Comparison of ENCODE assay signal across 8 cellular contexts in the genomic region with DNA sequence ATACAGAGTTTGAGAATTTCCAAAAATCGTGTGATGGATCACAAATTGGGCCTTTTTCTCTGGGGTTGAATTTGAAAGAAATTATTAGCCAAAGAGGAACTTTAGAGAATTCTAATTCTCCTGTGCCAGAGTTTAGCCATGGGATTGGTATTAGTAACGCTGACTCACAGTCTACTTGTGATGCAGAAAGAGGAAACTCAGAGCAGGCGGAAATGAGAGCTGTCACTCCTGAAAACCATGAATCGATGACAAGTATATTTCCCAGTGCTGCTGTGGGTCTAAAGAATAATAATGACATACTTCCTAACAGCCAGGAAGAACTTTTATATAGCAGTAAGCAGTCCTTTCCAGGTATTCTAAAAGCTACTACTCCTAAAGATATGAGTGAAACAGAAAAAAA.
DNase-seq lines count a peak whose midpoint lies in the region; ATAC-seq, FAIRE-seq and TF ChIP-seq lines count a peak whose summit lies in the region.

No MANE protein-coding gene starts in this region.

- FAIRE-seq in urothelium cell line (lab: Jason Lieb, UNC) = no peak
- FAIRE-seq in D721Med (lab: Jason Lieb, UNC) = no peak

- no peak for TF ChIP-seq POLR2A in GM18505 (IDR thresholded peaks at IDR 0.05; ENCODE audit: borderline replicate concordance, extremely low read depth, insufficient read depth, insufficient read length)

- TF ChIP-seq CTCF in fibroblast of villous mesenchyme (IDR thresholded peaks at IDR 0.05; ENCODE audit: insufficient read depth, low read depth, low read length) (no peak), D721Med (IDR thresholded peaks at IDR 0.05; ENCODE audit: insufficient read depth, missing control alignments) (no peak)

- no peak overlapping the region for H3K4me3 ChIP-seq in SK-N-MC
- H3K4me3 ChIP-seq in fibroblast of villous mesenchyme (ENCODE audit: low read depth, low read length) = no peak overlapping the region

- no peak overlapping the region for H3K9ac ChIP-seq in SK-N-MC (ENCODE audit: insufficient read length)

- peak; percentile 68 for ATAC-seq in GM21723 (IDR thresholded peaks at IDR 0.05; ENCODE audit: unreplicated experiment)
- ATAC-seq in GM18505 (IDR thresholded peaks at IDR 0.05; ENCODE audit: unreplicated experiment) = no peak

- no peaks in the 10 kb centered on the region for H3K9me3 ChIP-seq in SK-N-MC (ENCODE audit: low read depth, low read length)

- H3K27ac ChIP-seq in SK-N-MC = peak overlapping the region; percentile 44

- DNase-seq in AML-193 (lab: John Stamatoyannopoulos, UW) (peak; percentile 84 to 87), SK-N-MC (ENCODE audit: low read depth, low spot score) (no peak), fibroblast of villous mesenchyme (ENCODE audit: low read depth) (peak; percentile 25), urothelium cell line (ENCODE audit: low spot score) (peak; percentile 13), activated gamma-delta T cell (lab: John Stamatoyannopoulos, UW) (no peak), D721Med (ENCODE audit: insufficient read length, low spot score) (no peak)

- H3K36me3 ChIP-seq in SK-N-MC (ENCODE audit: insufficient read depth, low read length) = peaks cover 27% of the 10 kb centered on the region

Comparison
In these comparisons a context has a peak if more than half of its experiments do, and no peak if none do; other contexts are left out.
1. DNase-seq: peak in AML-193 (2 of 2), fibroblast of villous mesenchyme (single experiment) and urothelium cell line (single experiment); none in SK-N-MC (single experiment), activated gamma-delta T cell (single experiment) and D721Med (single experiment).